16 cellular contexts compared by ENCODE assay signal in the genomic region with DNA sequence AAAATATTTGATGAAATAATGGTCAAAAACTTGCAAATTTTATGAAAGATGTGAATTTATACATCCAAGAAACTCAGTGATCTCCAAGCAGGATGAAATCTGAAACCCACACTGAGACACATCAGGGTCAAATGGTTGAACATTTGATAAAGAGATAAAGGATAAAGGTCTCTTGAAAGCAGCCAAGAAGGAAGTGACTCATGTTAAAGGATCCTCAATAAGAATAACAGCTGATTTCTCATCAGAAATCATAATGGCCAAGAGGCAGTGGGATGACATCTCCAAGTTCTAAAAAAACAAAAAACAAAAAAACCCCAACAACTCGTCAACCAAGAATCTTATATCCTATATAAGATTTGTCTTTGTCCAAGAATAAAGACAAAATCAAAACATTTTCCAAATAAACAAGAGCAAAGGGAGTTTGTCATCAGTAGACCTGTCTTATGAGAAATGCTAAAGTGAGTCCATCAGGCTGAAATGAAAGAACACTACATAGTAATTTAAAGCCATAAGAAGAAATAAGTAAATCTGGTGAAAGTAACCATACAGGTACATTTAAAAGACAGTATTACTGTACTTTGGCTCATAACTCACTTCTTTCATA.
DNase-seq lines count a peak whose midpoint lies in the region; ATAC-seq and TF ChIP-seq lines count a peak whose summit lies in the region.
"Had no signal": no experiment of that assay in that cellular context is flagged by ENCODE, and none has a peak within 500 bp of the region (broad histone marks: within the 10 kb centered on the region; RNA-seq: fewer than 3 reads in every experiment).

No MANE protein-coding gene starts in this region.

- no peak overlapping the region for H3K4me3 Mint-ChIP-seq in activated T-helper 2 cell treated with anti-CD3 and anti-CD28 coated beads, Interferon-gamma antibody, Interleukin-2, Interleukin-4, amounts not matched to agents 10 μg/mL and 5 μg/mL and 100 μg/mL, durations not matched to agents 14 hours and 24 hours and 36 hours (ENCODE audit: low read depth)
- H3K4me3 Mint-ChIP-seq in glutamatergic neuron (ENCODE audit: unreplicated experiment) = no peak overlapping the region
- H3K4me3 Mint-ChIP-seq: CD4-positive, CD25-positive, alpha-beta regulatory T cell; H9; naive thymus-derived CD4-positive, alpha-beta T cell had no signal

- ATAC-seq in left lung = no peak
- ATAC-seq in omental fat pad (ENCODE audit: low FRiP score) = no peak
- ATAC-seq: naive thymus-derived CD4-positive, alpha-beta T cell had no signal

- H3K9me3 ChIP-seq in left lung = peaks cover 0 to 10% of the 10 kb centered on the region in 2 donors
- no peaks in the 10 kb centered on the region for H3K9me3 ChIP-seq in vagina

- H3K27me3 Mint-ChIP-seq in activated T-helper 2 cell treated with anti-CD3 and anti-CD28 coated beads, Interferon-gamma antibody, Interleukin-2, Interleukin-4, amounts not matched to agents 10 μg/mL and 5 μg/mL and 100 μg/mL, durations not matched to agents 14 hours and 24 hours and 36 hours (ENCODE audit: low read depth) = no peaks in the 10 kb centered on the region
- H3K27me3 Mint-ChIP-seq in glutamatergic neuron (ENCODE audit: unreplicated experiment) = no peaks in the 10 kb centered on the region
- H3K27me3 Mint-ChIP-seq: CD4-positive, CD25-positive, alpha-beta regulatory T cell; naive thymus-derived CD4-positive, alpha-beta T cell had no signal

- peak overlapping the region; percentile 12 for H3K27ac Mint-ChIP-seq in activated T-helper 2 cell treated with anti-CD3 and anti-CD28 coated beads, Interferon-gamma antibody, Interleukin-2, Interleukin-4, amounts not matched to agents 10 μg/mL and 5 μg/mL and 100 μg/mL, durations not matched to agents 14 hours and 24 hours and 36 hours
- no peak overlapping the region for H3K27ac Mint-ChIP-seq in glutamatergic neuron (ENCODE audit: unreplicated experiment)
- H3K27ac Mint-ChIP-seq: H9 had no signal

- peaks cover 79% of the 10 kb centered on the region for H3K36me3 Mint-ChIP-seq in activated T-helper 2 cell treated with anti-CD3 and anti-CD28 coated beads, Interferon-gamma antibody, Interleukin-2, Interleukin-4, amounts not matched to agents 10 μg/mL and 5 μg/mL and 100 μg/mL, durations not matched to agents 14 hours and 24 hours and 36 hours (ENCODE audit: low read depth)
- H3K36me3 Mint-ChIP-seq in glutamatergic neuron (ENCODE audit: unreplicated experiment) = peaks cover 10% of the 10 kb centered on the region

- H3K27me3 ChIP-seq in left lung = no peaks in the 10 kb centered on the region
- no peaks in the 10 kb centered on the region for H3K27me3 ChIP-seq in vagina

- intact Hi-C loops in activated T-helper 2 cell treated with anti-CD3 and anti-CD28 coated beads, Interferon-gamma antibody, Interleukin-2, Interleukin-4, amounts not matched to agents 10 μg/mL and 5 μg/mL and 100 μg/mL, durations not matched to agents 14 hours and 24 hours and 36 hours (cut with micrococcal nuclease) = no loop called here
- intact Hi-C loops in left lung (cut with DNase I) = no loop called here
- intact Hi-C loops in vagina (cut with DNase I) = no loop called here

- H3K4me1 ChIP-seq in left lung = no peaks in the 10 kb centered on the region
- no peaks in the 10 kb centered on the region for H3K4me1 ChIP-seq in vagina

- H3K4me1 Mint-ChIP-seq in activated T-helper 2 cell treated with anti-CD3 and anti-CD28 coated beads, Interferon-gamma antibody, Interleukin-2, Interleukin-4, amounts not matched to agents 10 μg/mL and 5 μg/mL and 100 μg/mL, durations not matched to agents 14 hours and 24 hours and 36 hours (ENCODE audit: low read depth) = peaks cover 12% of the 10 kb centered on the region
- no peaks in the 10 kb centered on the region for H3K4me1 Mint-ChIP-seq in glutamatergic neuron (ENCODE audit: low read depth, unreplicated experiment)
- H3K4me1 Mint-ChIP-seq: H9 had no signal

- no peak overlapping the region for H3K27ac ChIP-seq in left lung
- H3K27ac ChIP-seq in vagina = no peak overlapping the region
- H3K27ac ChIP-seq: SK-N-MC had no signal

- H3K4me3 ChIP-seq in left lung = no peak overlapping the region
- no peak overlapping the region for H3K4me3 ChIP-seq in vagina
- H3K4me3 ChIP-seq: SK-N-MC had no signal

- DNase-seq in AG20443 (ENCODE audit: low spot score) (peak; percentile 6), HT-29 (ENCODE audit: low spot score) (peak; percentile 3), foreskin melanocyte (peak; percentile 53), left lung (no peak), vagina (ENCODE audit: extremely low spot score in 2 of 2) (no peak), glutamatergic neuron (no peak), omental fat pad (ENCODE audit: low spot score) (no peak)
- DNase-seq in activated T-helper 2 cell treated with anti-CD3 and anti-CD28 coated beads, Interferon-gamma antibody, Interleukin-2, Interleukin-4, amounts not matched to agents 10 μg/mL and 5 μg/mL and 100 μg/mL, durations not matched to agents 14 hours and 24 hours and 36 hours (ENCODE audit: low spot score) = no peak
- DNase-seq: activated CD4-positive, alpha-beta T cell treated with anti-CD3 and anti-CD28 coated beads, Interleukin-2, amount 50 U/mL, for 4 hours; activated naive CD4-positive, alpha-beta T cell treated with anti-CD3 and anti-CD28 coated beads, Interleukin-2, amount 50 U/mL, for 16 hours; CD4-positive, CD25-positive, alpha-beta regulatory T cell; H9; MV-4-11; naive thymus-derived CD4-positive, alpha-beta T cell; NCI-H526 had no signal

- no peak for TF ChIP-seq CTCF in left lung (IDR thresholded peaks at IDR 0.05)
- no peak for TF ChIP-seq CTCF in vagina (IDR thresholded peaks at IDR 0.05)
- no peak for TF ChIP-seq CTCF in glutamatergic neuron (IDR thresholded peaks at IDR 0.05; ENCODE audit: partially characterized antibody, unreplicated experiment)
- TF ChIP-seq CTCF in omental fat pad (IDR thresholded peaks at IDR 0.05) = no peak

- H3K36me3 ChIP-seq in left lung = peaks cover 0 to 75% of the 10 kb centered on the region in 2 donors
- peaks cover 0 to 51% of the 10 kb centered on the region in 2 donors for H3K36me3 ChIP-seq in vagina

- TF ChIP-seq POLR2A in vagina (IDR thresholded peaks at IDR 0.05) = no peak

- peaks cover 18% of the 10 kb centered on the region for H3K9me3 Mint-ChIP-seq in activated T-helper 2 cell treated with anti-CD3 and anti-CD28 coated beads, Interferon-gamma antibody, Interleukin-2, Interleukin-4, amounts not matched to agents 10 μg/mL and 5 μg/mL and 100 μg/mL, durations not matched to agents 14 hours and 24 hours and 36 hours
- no peaks in the 10 kb centered on the region for H3K9me3 Mint-ChIP-seq in glutamatergic neuron (ENCODE audit: unreplicated experiment)
- H3K9me3 Mint-ChIP-seq: H9 had no signal

Comparison
In these comparisons a context has a peak if more than half of its experiments do, and no peak if none do; other contexts are left out.
1. DNase-seq: peak in AG20443 (single experiment), HT-29 (single experiment) and foreskin melanocyte (single experiment); none in activated T-helper 2 cell treated with anti-CD3 and anti-CD28 coated beads, Interferon-gamma antibody, Interleukin-2, Interleukin-4, amounts not matched to agents 10 μg/mL and 5 μg/mL and 100 μg/mL, durations not matched to agents 14 hours and 24 hours and 36 hours (single experiment), left lung (0 of 2), vagina (0 of 2), glutamatergic neuron (single experiment) and omental fat pad (single experiment).